Comparison of ENCODE assay signal across 14 cellular contexts in the genomic region with DNA sequence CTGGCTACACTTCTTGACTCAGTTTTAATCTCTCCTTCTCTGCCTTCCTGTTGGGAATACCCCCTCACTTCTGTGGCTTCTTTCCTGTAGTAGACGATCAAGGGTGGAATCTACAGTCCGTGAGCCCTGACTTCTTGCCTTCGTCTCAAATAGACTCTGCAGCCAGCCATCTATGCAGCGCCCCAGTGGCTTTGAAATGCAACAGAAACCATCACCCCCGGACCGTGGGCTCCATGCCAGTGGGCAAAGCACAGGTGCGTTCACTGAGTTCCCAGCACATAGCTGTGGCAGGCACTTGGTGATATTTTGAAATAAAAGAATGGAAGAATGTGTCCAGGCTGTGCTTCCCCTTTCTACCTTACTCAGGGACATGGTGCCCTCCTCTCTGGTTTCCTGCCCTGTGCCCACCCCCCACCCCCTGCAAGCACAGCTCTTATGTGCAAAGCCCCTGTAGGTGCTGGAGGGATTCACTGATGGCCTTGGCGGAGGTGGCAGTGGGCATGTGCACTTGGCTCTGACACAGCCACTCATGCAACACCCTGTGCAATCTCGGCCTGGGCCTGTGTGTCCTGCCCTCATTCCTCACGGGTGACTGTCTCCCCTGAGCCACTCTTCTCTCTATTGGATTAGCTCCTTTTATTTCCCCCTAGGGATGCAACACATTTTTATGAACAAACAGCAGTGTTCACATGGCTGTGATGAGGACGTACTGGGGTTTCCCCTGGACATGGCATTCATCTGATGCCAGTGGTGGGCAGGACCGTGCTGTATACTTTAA. TPM values are rescaled to one million over a fixed set of nuclear protein-coding genes. Genes with fewer than 3 reads are reported as not detected.
DNase-seq lines count a peak whose midpoint lies in the region; ATAC-seq and TF ChIP-seq lines count a peak whose summit lies in the region.
"Had no signal": no experiment of that assay in that cellular context is flagged by ENCODE, and none has a peak within 500 bp of the region (broad histone marks: within the 10 kb centered on the region; RNA-seq: fewer than 3 reads in every experiment).

No MANE protein-coding gene starts in this region.

- H3K4ac ChIP-seq in IMR-90 (ENCODE audit: low read depth, low read length) = no peak overlapping the region

- peaks cover 2 to 8% (median 7%) of the 10 kb centered on the region in 4 donors for H3K4me1 Mint-ChIP-seq in CD4-positive, alpha-beta memory T cell
- H3K4me1 Mint-ChIP-seq in activated CD4-positive, alpha-beta T cell treated with anti-CD3 and anti-CD28 coated beads for 36 hours = peaks cover 2% of the 10 kb centered on the region

- no peak overlapping the region for H3K14ac ChIP-seq in IMR-90 (replicated peaks; ENCODE audit: low read depth, low read length)

- peak overlapping the region in 1 of 7 donors; percentile 64 for H3K27ac Mint-ChIP-seq in CD4-positive, alpha-beta memory T cell
- no peak overlapping the region for H3K27ac Mint-ChIP-seq in activated CD4-positive, alpha-beta T cell treated with anti-CD3 and anti-CD28 coated beads for 36 hours
- H3K27ac Mint-ChIP-seq: GM23338 had no signal

- DNase-seq in IMR-90 = peak; percentile 48
- peak in 1 of 2 donors; percentile 52 for DNase-seq in breast epithelium (ENCODE audit: low spot score in 2 of 2)
- DNase-seq in hepatic stellate cell (ENCODE audit: low spot score) = peak; percentile 92
- no peak for DNase-seq in DMS 273 (lab: John Stamatoyannopoulos, UW; ENCODE audit: unreplicated experiment)
- no peak for DNase-seq in activated effector memory CD4-positive, alpha-beta T cell treated with anti-CD3 and anti-CD28 coated beads, Interleukin-2, amount 50 U/mL, for 16 hours
- DNase-seq in CD4-positive, alpha-beta memory T cell = no peak
- no peak for DNase-seq in activated CD4-positive, alpha-beta T cell treated with anti-CD3 and anti-CD28 coated beads for 36 hours
- DNase-seq: BE2C; stimulated activated naive CD8-positive, alpha-beta T cell treated with anti-CD3 and anti-CD28 coated beads, Interleukin-15, Interleukin-2, amounts not matched to agents 100 U/mL and 50 U/mL, for 24 hours had no signal

- H3K9me3 ChIP-seq in IMR-90 (ENCODE audit: control insufficient read depth, insufficient read depth, low read length) (no peaks in the 10 kb centered on the region), breast epithelium (no peaks in the 10 kb centered on the region)
- no peaks in the 10 kb centered on the region for H3K9me3 ChIP-seq in CD4-positive, alpha-beta memory T cell (ENCODE audit: control insufficient read depth in 1 of 2, low read length in 2 of 2)
- H3K9me3 ChIP-seq: BE2C, neutrophil had no signal

- no peaks in the 10 kb centered on the region for H3K79me2 ChIP-seq in ACC112 (ENCODE audit: control insufficient read depth, insufficient read depth, low read length, unreplicated experiment)

- H3K4me3 ChIP-seq in ACC112 (ENCODE audit: low read depth, low read length) (no peak overlapping the region), IMR-90 (ENCODE audit: insufficient read depth, low read depth, low read length) (no peak overlapping the region), breast epithelium (no peak overlapping the region)
- H3K4me3 ChIP-seq in CD4-positive, alpha-beta memory T cell (ENCODE audit: low read length in 2 of 2) = no peak overlapping the region
- H3K4me3 ChIP-seq: GM23338 had no signal

- H3K4me3 Mint-ChIP-seq in CD4-positive, alpha-beta memory T cell = no peak overlapping the region
- no peak overlapping the region for H3K4me3 Mint-ChIP-seq in activated CD4-positive, alpha-beta T cell treated with anti-CD3 and anti-CD28 coated beads for 36 hours
- H3K4me3 Mint-ChIP-seq: GM23338 had no signal

- H3K36me3 ChIP-seq in ACC112 (ENCODE audit: insufficient read depth, low read length) = no peaks in the 10 kb centered on the region
- no peaks in the 10 kb centered on the region for H3K36me3 ChIP-seq in IMR-90 (ENCODE audit: control insufficient read depth, insufficient read depth, low read length)
- no peaks in the 10 kb centered on the region for H3K36me3 ChIP-seq in breast epithelium
- H3K36me3 ChIP-seq in CD4-positive, alpha-beta memory T cell (ENCODE audit: insufficient read depth, low read length) = no peaks in the 10 kb centered on the region
- H3K36me3 ChIP-seq: BE2C, neutrophil had no signal

- H3K4me1 ChIP-seq in ACC112 (ENCODE audit: control insufficient read depth, insufficient read depth, low read length, unreplicated experiment) (peaks cover 45% of the 10 kb centered on the region), IMR-90 (ENCODE audit: control insufficient read depth, insufficient read depth, low read length) (peaks cover 2% of the 10 kb centered on the region; the same call in 1 of the 2 replicates), breast epithelium (peaks cover 1 to 8% of the 10 kb centered on the region in 2 donors)
- peaks cover 3% of the 10 kb centered on the region for H3K4me1 ChIP-seq in CD4-positive, alpha-beta memory T cell (ENCODE audit: insufficient read depth, low read length)
- H3K4me1 ChIP-seq: BE2C had no signal

- H3K18ac ChIP-seq in IMR-90 (ENCODE audit: low read depth, low read length) = no peak overlapping the region

- no peak overlapping the region for H3K9ac ChIP-seq in IMR-90 (ENCODE audit: low read depth, low read length)

- peak overlapping the region; percentile 42 for H2AK9ac ChIP-seq in IMR-90 (replicated peaks; ENCODE audit: low read depth, low read length, poor library complexity)

- H3K23ac ChIP-seq in IMR-90 (ENCODE audit: low read depth, low read length) = no peak overlapping the region

- no peak for TF ChIP-seq CTCF in IMR-90 (conservative IDR thresholded peaks at IDR 0.05; ENCODE audit: low read depth, low read length)
- no peak for TF ChIP-seq CTCF in breast epithelium (IDR thresholded peaks at IDR 0.05)

- BruUV-seq in IMR-90 (replicated peaks; lab: Mats Ljungman, UMichigan) = no TSS peak

- H2AK5ac ChIP-seq in IMR-90 (ENCODE audit: low read depth, low read length) = no peak overlapping the region

- H3K56ac ChIP-seq in IMR-90 (ENCODE audit: extremely low read depth, insufficient read depth, low read length) = no peak overlapping the region

- H4K91ac ChIP-seq in IMR-90 (ENCODE audit: insufficient read depth, low read depth, low read length) = no peak overlapping the region

- 61% methylated on average over 5 of the region's 12 CpGs; no CpG with 5 or more reads in 1 of the 2 experiments for WGBS in IMR-90 (ENCODE audit: extremely low coverage in 2 of 2, insufficient read length in 1 of 2), 2 experiments

- no peak overlapping the region for H3K4me2 ChIP-seq in IMR-90 (ENCODE audit: low read depth, low read length)
- H3K4me2 ChIP-seq: GM23338 had no signal

- H3K36me3 Mint-ChIP-seq in CD4-positive, alpha-beta memory T cell = no peaks in the 10 kb centered on the region
- no peaks in the 10 kb centered on the region for H3K36me3 Mint-ChIP-seq in activated CD4-positive, alpha-beta T cell treated with anti-CD3 and anti-CD28 coated beads for 36 hours (ENCODE audit: low read depth)

- H2BK120ac ChIP-seq in IMR-90 (ENCODE audit: low read depth, low read length) = no peak overlapping the region

- H4K5ac ChIP-seq in IMR-90 (ENCODE audit: low read depth, low read length) = no peak overlapping the region

- H3K27ac ChIP-seq in ACC112 (ENCODE audit: low read depth, low read length) = peak overlapping the region; percentile 47; the same call in 1 of the 2 replicates
- no peak overlapping the region for H3K27ac ChIP-seq in IMR-90 (ENCODE audit: insufficient read depth, low read length)
- H3K27ac ChIP-seq in breast epithelium = peak overlapping the region; percentile 80 to 88
- no peak overlapping the region for H3K27ac ChIP-seq in CD4-positive, alpha-beta memory T cell (ENCODE audit: low read depth, low read length)
- H3K27ac ChIP-seq: neutrophil had no signal

- H4K8ac ChIP-seq in IMR-90 (ENCODE audit: low read depth in 2 of 2, low read length in 2 of 2) = no peak overlapping the region

- CTCF ChIA-PET in IMR-90 (lab: Yijun Ruan, JAX) = no interaction called here
- CTCF ChIA-PET in CD4-positive, alpha-beta memory T cell (lab: Charles Lee; ENCODE audit: partially characterized antibody) = interaction anchor here (1.1 to 5.0 kb wide), 8 partner anchors 8 to 210 kb away, joined by 3 to 20 read pairs (median 5); a partner anchor contains a TSS
- CTCF ChIA-PET in activated CD4-positive, alpha-beta T cell treated with anti-CD3 and anti-CD28 coated beads for 36 hours (lab: Charles Lee) = interaction anchor here (0.6 to 1.7 kb wide), 7 partner anchors 8 to 297 kb away, joined by 3 to 6 read pairs (median 3); no protein-coding TSS in a partner anchor

- intact Hi-C loops in IMR-90 (cut with micrococcal nuclease) = no loop called here
- intact Hi-C loops in breast epithelium (cut with DNase I; ENCODE audit: low total_unique reads) = loop anchor here (10.0 kb wide), 1 partner anchor 249 kb away; no protein-coding TSS in a partner anchor
- intact Hi-C loops in CD4-positive, alpha-beta memory T cell (cut with micrococcal nuclease) = no loop called here
- intact Hi-C loops in activated CD4-positive, alpha-beta T cell treated with anti-CD3 and anti-CD28 coated beads for 36 hours (cut with DNase I, micrococcal nuclease) = no loop called here

- H2BK15ac ChIP-seq in IMR-90 (ENCODE audit: low read depth, low read length) = no peak overlapping the region

- H3K9me1 ChIP-seq in IMR-90 (ENCODE audit: insufficient read depth, low read length) = no peaks in the 10 kb centered on the region

- peaks cover 0 to 1% (median 0%) of the 10 kb centered on the region in 8 donors for H3K9me3 Mint-ChIP-seq in CD4-positive, alpha-beta memory T cell
- no peaks in the 10 kb centered on the region for H3K9me3 Mint-ChIP-seq in activated CD4-positive, alpha-beta T cell treated with anti-CD3 and anti-CD28 coated beads for 36 hours (ENCODE audit: low read depth)
- H3K9me3 Mint-ChIP-seq: GM23338 had no signal

- no peak overlapping the region for H2BK5ac ChIP-seq in IMR-90 (ENCODE audit: low read depth, low read length, poor library complexity, severe bottlenecking)

- no peak overlapping the region for H2AFZ ChIP-seq in ACC112 (ENCODE audit: low read length, unreplicated experiment)
- H2AFZ ChIP-seq in IMR-90 (replicated peaks; ENCODE audit: low read length, poor library complexity) = peak overlapping the region; percentile 19

- TF ChIP-seq RAD21 in IMR-90 (IDR thresholded peaks at IDR 0.05; ENCODE audit: low read length) = no peak

- peak; percentile 30; the same call in 1 of the 2 replicates for ATAC-seq in IMR-90 (ENCODE audit: low read depth)
- ATAC-seq in activated CD4-positive, alpha-beta T cell treated with anti-CD3 and anti-CD28 coated beads for 36 hours = no peak
- ATAC-seq: stimulated activated naive CD8-positive, alpha-beta T cell treated with anti-CD3 and anti-CD28 coated beads, Interleukin-15, Interleukin-2, amounts not matched to agents 100 U/mL and 50 U/mL, for 24 hours had no signal

- no peak for TF ChIP-seq POLR2A in IMR-90 (IDR thresholded peaks at IDR 0.05; ENCODE audit: low read depth, low read length)
- no peak for TF ChIP-seq POLR2A in breast epithelium (IDR thresholded peaks at IDR 0.05)

- H4K20me1 ChIP-seq in IMR-90 (ENCODE audit: insufficient read depth, low read length) = no peaks in the 10 kb centered on the region; the same call in 1 of the 2 replicates

- dilution Hi-C loops in IMR-90 (cut with HindIII; ENCODE audit: low sequenced_read_pairs, unreplicated experiment) = no loop called here

- H3K27me3 ChIP-seq in ACC112 (ENCODE audit: insufficient read depth, low read length) = 0 out of 2 replicates have a peak, but pooled peaks cover 7% of the 10 kb centered on the region
- peaks cover 11% of the 10 kb centered on the region for H3K27me3 ChIP-seq in IMR-90 (ENCODE audit: control insufficient read depth, insufficient read depth, low read length)
- H3K27me3 ChIP-seq in breast epithelium = no peaks in the 10 kb centered on the region
- H3K27me3 ChIP-seq in CD4-positive, alpha-beta memory T cell (ENCODE audit: insufficient read depth, low read length) = no peaks in the 10 kb centered on the region

- in situ Hi-C loops in IMR-90 (cut with MboI; ENCODE audit: low sequenced_read_pairs) = no loop called here

- POLR2A ChIA-PET in IMR-90 (lab: Charles Lee; ENCODE audit: unreplicated experiment) = no interaction called here
- POLR2A ChIA-PET in CD4-positive, alpha-beta memory T cell (lab: Charles Lee; ENCODE audit: partially characterized antibody) = no interaction called here
- POLR2A ChIA-PET in activated CD4-positive, alpha-beta T cell treated with anti-CD3 and anti-CD28 coated beads for 36 hours (lab: Charles Lee) = interaction anchor here (0.6 kb wide), 1 partner anchor 51 kb away, joined by 3 read pairs; no protein-coding TSS in a partner anchor

- peaks cover 3 to 6% of the 10 kb centered on the region in 2 donors for H3K27me3 Mint-ChIP-seq in CD4-positive, alpha-beta memory T cell
- peaks cover 2% of the 10 kb centered on the region for H3K27me3 Mint-ChIP-seq in activated CD4-positive, alpha-beta T cell treated with anti-CD3 and anti-CD28 coated beads for 36 hours

- no peaks in the 10 kb centered on the region for H3K79me1 ChIP-seq in IMR-90 (ENCODE audit: low read depth in 1 of 2, low read length in 2 of 2)

- no peak overlapping the region for H2BK20ac ChIP-seq in IMR-90 (ENCODE audit: low read depth, low read length)

RNA-seq across cellular contexts. Expression of a gene that starts 5.5 kb away (rescaled TPM):
- not detected in 2 replicates for total RNA-seq in IMR-90 (2012; rRNA removed)
- not detected in 2 replicates for polyA plus RNA-seq in IMR-90 (2012; rRNA removed)
- not detected in 2 replicates for polyA plus RNA-seq in IMR-90 (2012; cell fraction: cytosol; rRNA removed)
- not detected in 2 replicates for polyA plus RNA-seq in IMR-90 (2012; cell fraction: nucleus; rRNA removed; ENCODE audit: low replicate concordance)
- under 1 TPM in 1 of 3 donors, not detected in 2; 0.59 TPM for total RNA-seq in breast epithelium
- total RNA-seq in CD4-positive, alpha-beta memory T cell = not detected
- polyA plus RNA-seq in CD4-positive, alpha-beta memory T cell = not detected
- total RNA-seq in activated CD4-positive, alpha-beta T cell treated with anti-CD3 and anti-CD28 coated beads for 36 hours = not detected
- total RNA-seq: kidney epithelial cell; T-helper 1 cell treated with Interleukin-12 subunit alpha and Interleukin-12 subunit beta and Interleukin-4 antibody, amounts not matched to agents 30 ng/mL and 1 ng/mL, for 36 hours had no signal
- polyA plus RNA-seq: GM23338 had no signal

RNA-seq across cellular contexts. Expression of a gene that starts 11.2 kb away (rescaled TPM):
- total RNA-seq in IMR-90 (2012; rRNA removed) = 0.28 and 0.36 TPM in 2 replicates
- 1.1 and 2.1 TPM in 2 replicates for polyA plus RNA-seq in IMR-90 (2012; rRNA removed)
- 0.26 and 0.35 TPM in 2 replicates for polyA plus RNA-seq in IMR-90 (2012; cell fraction: cytosol; rRNA removed)
- 3.6 and 6.3 TPM in 2 replicates for polyA plus RNA-seq in IMR-90 (2012; cell fraction: nucleus; rRNA removed; ENCODE audit: low replicate concordance)
- 1 to 10 TPM in 2 of 3 donors, under 1 TPM in 1; 0.48 to 2.0 (median 1.9) TPM for total RNA-seq in breast epithelium
- total RNA-seq in CD4-positive, alpha-beta memory T cell = not detected
- polyA plus RNA-seq in CD4-positive, alpha-beta memory T cell = under 1 TPM in 1 of 2 donors, not detected in 1; 0.60 TPM
- under 1 TPM; 0.18 to 0.33 TPM for total RNA-seq in activated CD4-positive, alpha-beta T cell treated with anti-CD3 and anti-CD28 coated beads for 36 hours
- total RNA-seq: GM23338; T-helper 1 cell treated with Interleukin-12 subunit alpha and Interleukin-12 subunit beta and Interleukin-4 antibody, amounts not matched to agents 30 ng/mL and 1 ng/mL, for 36 hours had no signal
- polyA plus RNA-seq: GM23338 had no signal

RNA-seq across cellular contexts. Expression of a gene that starts 13.1 kb away (rescaled TPM):
- total RNA-seq in IMR-90 (2012; rRNA removed) (not detected in 2 replicates), breast epithelium (not detected)
- polyA plus RNA-seq in IMR-90 (2012; rRNA removed) = not detected in 2 replicates
- not detected in 2 replicates for polyA plus RNA-seq in IMR-90 (2012; cell fraction: cytosol; rRNA removed)
- 0.09 TPM in 1 of 2 replicates, not detected in the other for polyA plus RNA-seq in IMR-90 (2012; cell fraction: nucleus; rRNA removed; ENCODE audit: low replicate concordance)
- not detected for total RNA-seq in CD4-positive, alpha-beta memory T cell
- polyA plus RNA-seq in CD4-positive, alpha-beta memory T cell = not detected
- total RNA-seq in activated CD4-positive, alpha-beta T cell treated with anti-CD3 and anti-CD28 coated beads for 36 hours = not detected
- total RNA-seq: GM23338; kidney epithelial cell; T-helper 1 cell treated with Interleukin-12 subunit alpha and Interleukin-12 subunit beta and Interleukin-4 antibody, amounts not matched to agents 30 ng/mL and 1 ng/mL, for 36 hours had no signal

RNA-seq across cellular contexts. Expression of a gene that starts 13.4 kb away (rescaled TPM):
- total RNA-seq in IMR-90 (2012; rRNA removed) (not detected in 2 replicates), breast epithelium (under 1 TPM in 1 of 3 donors, not detected in 2; 0.59 TPM)
- not detected in 2 replicates for polyA plus RNA-seq in IMR-90 (2012; rRNA removed)
- not detected in 2 replicates for polyA plus RNA-seq in IMR-90 (2012; cell fraction: cytosol; rRNA removed)
- polyA plus RNA-seq in IMR-90 (2012; cell fraction: nucleus; rRNA removed; ENCODE audit: low replicate concordance) = not detected in 2 replicates
- not detected for total RNA-seq in CD4-positive, alpha-beta memory T cell
- not detected for polyA plus RNA-seq in CD4-positive, alpha-beta memory T cell
- not detected for total RNA-seq in activated CD4-positive, alpha-beta T cell treated with anti-CD3 and anti-CD28 coated beads for 36 hours
- total RNA-seq: GM23338; T-helper 1 cell treated with Interleukin-12 subunit alpha and Interleukin-12 subunit beta and Interleukin-4 antibody, amounts not matched to agents 30 ng/mL and 1 ng/mL, for 36 hours had no signal
- polyA plus RNA-seq: GM23338 had no signal

RNA-seq across cellular contexts. Expression of a gene that starts 31.8 kb away (rescaled TPM):
- total RNA-seq in IMR-90 (2012; rRNA removed) (16.1 and 22.0 TPM in 2 replicates), breast epithelium (10 to 100 TPM; 10.9 to 17.1 (median 17.0) TPM)
- 13.1 and 14.2 TPM in 2 replicates for polyA plus RNA-seq in IMR-90 (2012; rRNA removed)
- polyA plus RNA-seq in IMR-90 (2012; cell fraction: cytosol; rRNA removed) = 7.8 and 11.6 TPM in 2 replicates
- 45.9 and 57.1 TPM in 2 replicates for polyA plus RNA-seq in IMR-90 (2012; cell fraction: nucleus; rRNA removed; ENCODE audit: low replicate concordance)
- total RNA-seq in CD4-positive, alpha-beta memory T cell = 10 to 100 TPM; 29.8 to 30.5 TPM
- 1 to 10 TPM; 3.4 to 8.0 TPM for polyA plus RNA-seq in CD4-positive, alpha-beta memory T cell
- 10 to 100 TPM; 39.7 to 57.6 TPM for total RNA-seq in activated CD4-positive, alpha-beta T cell treated with anti-CD3 and anti-CD28 coated beads for 36 hours

Comparison
In these comparisons a context has a peak if more than half of its experiments do, and no peak if none do; other contexts are left out.
1. H3K27ac ChIP-seq: peak in ACC112 (single experiment) and breast epithelium (2 of 2); none in IMR-90 (single experiment) and CD4-positive, alpha-beta memory T cell (single experiment).
2. DNase-seq: peak in IMR-90 (single experiment) and hepatic stellate cell (single experiment); none in DMS 273 (single experiment), activated effector memory CD4-positive, alpha-beta T cell treated with anti-CD3 and anti-CD28 coated beads, Interleukin-2, amount 50 U/mL, for 16 hours (single experiment), CD4-positive, alpha-beta memory T cell (0 of 5) and activated CD4-positive, alpha-beta T cell treated with anti-CD3 and anti-CD28 coated beads for 36 hours (single experiment).